ENCODE assay signal across 16 cellular contexts in genomic region chr2:164706522-164706921, GRCh38.
DNase-seq lines count a peak whose midpoint lies in the region; ATAC-seq and TF ChIP-seq lines count a peak whose summit lies in the region.
"Had no signal": no experiment of that assay in that cellular context is flagged by ENCODE, and none has a peak within 500 bp of the region (broad histone marks: within the 10 kb centered on the region; RNA-seq: fewer than 3 reads in every experiment).

No MANE protein-coding gene starts in this region.

- TF ChIP-seq CTCF in Calu3 (IDR thresholded peaks at IDR 0.05; ENCODE audit: unreplicated experiment) (no peak), epithelial cell of proximal tubule (conservative IDR thresholded peaks at IDR 0.05; ENCODE audit: low read depth, low read length) (no peak)

- intact Hi-C loops in Calu3 (cut with micrococcal nuclease; ENCODE audit: unreplicated experiment) = no loop called here

- no peaks in the 10 kb centered on the region for H3K27me3 Mint-ChIP-seq in Calu3 (ENCODE audit: unreplicated experiment)

- no peaks in the 10 kb centered on the region for H3K4me1 ChIP-seq in effector memory CD4-positive, alpha-beta T cell (ENCODE audit: control insufficient read depth, insufficient read depth, low read length, poor library complexity, severe bottlenecking)

- CTCF ChIA-PET in Calu3 (lab: Charles Lee) = no interaction called here

- H3K27ac ChIP-seq in effector memory CD4-positive, alpha-beta T cell (ENCODE audit: insufficient read depth, low read length, poor library complexity, severe bottlenecking) = no peak overlapping the region
- H3K27ac ChIP-seq: KMS-11 had no signal

- peaks cover 3% of the 10 kb centered on the region for H3K9me3 Mint-ChIP-seq in Calu3 (ENCODE audit: low read depth, unreplicated experiment)

- H3K27me3 ChIP-seq in effector memory CD4-positive, alpha-beta T cell (replicated peaks; ENCODE audit: control insufficient read depth, insufficient read depth, low read length, poor library complexity, severe bottlenecking) = no peaks in the 10 kb centered on the region

- H3K36me3 ChIP-seq in effector memory CD4-positive, alpha-beta T cell (ENCODE audit: control insufficient read depth, insufficient read depth, low read length) = no peaks in the 10 kb centered on the region

- H3K4me3 Mint-ChIP-seq in Calu3 (ENCODE audit: low read depth, unreplicated experiment) = no peak overlapping the region
- H3K4me3 Mint-ChIP-seq: CD4-positive, alpha-beta memory T cell; immature natural killer cell had no signal

- H3K27ac Mint-ChIP-seq in Calu3 (ENCODE audit: unreplicated experiment) = peak overlapping the region; percentile 6
- H3K27ac Mint-ChIP-seq: CD4-positive, alpha-beta memory T cell; immature natural killer cell had no signal

- no peak for ATAC-seq in GM21390 (IDR thresholded peaks at IDR 0.05; ENCODE audit: unreplicated experiment)
- ATAC-seq: stimulated activated naive CD8-positive, alpha-beta T cell treated with anti-CD3 and anti-CD28 coated beads, Interleukin-15, Interleukin-2, amounts not matched to agents 100 U/mL and 50 U/mL, for 24 hours had no signal

- H3K4me1 Mint-ChIP-seq in Calu3 (ENCODE audit: low read depth, unreplicated experiment) = peaks cover 53% of the 10 kb centered on the region
- H3K4me1 Mint-ChIP-seq: CD4-positive, alpha-beta memory T cell; immature natural killer cell had no signal

- H3K4me3 ChIP-seq in epithelial cell of proximal tubule (ENCODE audit: low read depth, low read length) = no peak overlapping the region
- no peak overlapping the region for H3K4me3 ChIP-seq in effector memory CD4-positive, alpha-beta T cell (ENCODE audit: insufficient read depth, low read depth, low read length, poor library complexity, severe bottlenecking)

- DNase-seq in Calu3 (no peak), NCI-H82 (lab: John Stamatoyannopoulos, UW) (peak; percentile 23), epithelial cell of proximal tubule (ENCODE audit: low read depth) (peak; percentile 40), non-pigmented ciliary epithelial cell (ENCODE audit: low read depth) (peak; percentile 52), NCI-H187 (lab: John Stamatoyannopoulos, UW) (no peak)
- no peak for DNase-seq in stimulated activated CD4-positive, alpha-beta T cell treated with anti-CD3 and anti-CD28 coated beads, Interleukin-1b, Interleukin-23, amount 100 ng/mL, for 48 hours
- DNase-seq in effector memory CD4-positive, alpha-beta T cell = no peak
- DNase-seq: activated gamma-delta T cell treated with Interleukin-2 at 50 U/mL for 16 hours; CD4-positive, alpha-beta memory T cell; immature natural killer cell; NCI-H2029; NCI-H748 treated with DMSO at 0.1 percent for 48 hours; SHP77 treated with DMSO at 0.1 percent for 48 hours; stimulated activated naive CD8-positive, alpha-beta T cell treated with anti-CD3 and anti-CD28 coated beads, Interleukin-15, Interleukin-2, amounts not matched to agents 100 U/mL and 50 U/mL, for 24 hours had no signal

- no peaks in the 10 kb centered on the region for H3K9me3 ChIP-seq in effector memory CD4-positive, alpha-beta T cell (ENCODE audit: control insufficient read depth, low read length)

- peaks cover 5% of the 10 kb centered on the region for H3K36me3 Mint-ChIP-seq in Calu3 (ENCODE audit: insufficient read depth, unreplicated experiment)
- H3K36me3 Mint-ChIP-seq: CD4-positive, alpha-beta memory T cell; immature natural killer cell had no signal

- BruUV-seq in Calu3 (replicated peaks; lab: Mats Ljungman, UMichigan) = no TSS peak

Comparison
In these comparisons a context has a peak if more than half of its experiments do, and no peak if none do; other contexts are left out.
1. DNase-seq: peak in NCI-H82 (single experiment), epithelial cell of proximal tubule (single experiment) and non-pigmented ciliary epithelial cell (single experiment); none in Calu3 (single experiment), stimulated activated CD4-positive, alpha-beta T cell treated with anti-CD3 and anti-CD28 coated beads, Interleukin-1b, Interleukin-23, amount 100 ng/mL, for 48 hours (single experiment), NCI-H187 (0 of 2) and effector memory CD4-positive, alpha-beta T cell (0 of 3).